Comparison of ENCODE assay signal across 1 cellular context in genomic region chr19:6862673-6863078, GRCh38.
TF ChIP-seq lines count a peak whose summit lies in the region.

No MANE protein-coding gene starts in this region.

TF ChIP-seq in GM12878, 131 proteins besides CTCF, POLR2A, EP300 and RAD21 (continues in another document):
- TF ChIP-seq IRF5 (IDR thresholded peaks at IDR 0.05; ENCODE audit: borderline replicate concordance) (no peak), IKZF1 (conservative IDR thresholded peaks at IDR 0.05) (peak; percentile 27; the same call in 1 of the 2 replicates), ZNF592 (IDR thresholded peaks at IDR 0.05) (no peak), RB1 (IDR thresholded peaks at IDR 0.05; ENCODE audit: borderline replicate concordance) (peak; percentile 56; the same call in 1 of the 2 replicates), RCOR1 (conservative IDR thresholded peaks at IDR 0.05; ENCODE audit: low read depth, low read length) (no peak), NBN (IDR thresholded peaks at IDR 0.05) (peak; percentile 84), YY1 (IDR thresholded peaks at IDR 0.05; ENCODE audit: low read depth, low read length) (peak; percentile 69), EZH2 (IDR thresholded peaks at IDR 0.05; ENCODE audit: borderline replicate concordance, control insufficient read depth, low read depth, low read length) (no peak), STAT1 (conservative IDR thresholded peaks at IDR 0.05) (no peak), BMI1 (IDR thresholded peaks at IDR 0.05; ENCODE audit: borderline replicate concordance) (0 out of 2 replicates have a peak, but pooled peaks have one; percentile 18), IRF3 (IDR thresholded peaks at IDR 0.05) (peak; percentile 42; the same call in 1 of the 2 replicates), MTA3 (IDR thresholded peaks at IDR 0.05; ENCODE audit: borderline replicate concordance, low read length) (no peak), POU2F2 (IDR thresholded peaks at IDR 0.05; ENCODE audit: borderline replicate concordance, low read depth, low read length) (peak; percentile 68; the same call in 1 of the 3 replicates), RELA (IDR thresholded peaks at IDR 0.05; ENCODE audit: borderline replicate concordance, partially characterized antibody) (peak; percentile 71), SMARCA5 (IDR thresholded peaks at IDR 0.05) (peak; percentile 90; the same call in 1 of the 2 replicates), ZBTB40 (IDR thresholded peaks at IDR 0.05; ENCODE audit: borderline replicate concordance) (no peak), ZZZ3 (IDR thresholded peaks at IDR 0.05; ENCODE audit: control insufficient read depth, insufficient read length, low read depth) (no peak), MYC (IDR thresholded peaks at IDR 0.05; ENCODE audit: insufficient read depth, insufficient read length, insufficient replicate concordance, low read length, severe bottlenecking) (no peak), RUNX3 (IDR thresholded peaks at IDR 0.05; ENCODE audit: low read length) (peak; percentile 92), MTA2 (IDR thresholded peaks at IDR 0.05; ENCODE audit: low read depth) (peak; percentile 44; the same call in 1 of the 2 replicates), MXI1 (IDR thresholded peaks at IDR 0.05; ENCODE audit: low read depth, low read length) (peak; percentile 52; the same call in 1 of the 2 replicates), LARP7 (IDR thresholded peaks at IDR 0.05) (peak; percentile 60; the same call in 1 of the 2 replicates), CBFB (IDR thresholded peaks at IDR 0.05; ENCODE audit: low read depth) (peak; percentile 84; the same call in 1 of the 2 replicates), EGR1 (IDR thresholded peaks at IDR 0.05; ENCODE audit: borderline replicate concordance in 1 of 2, low read depth in 2 of 2, low read length in 2 of 2) (no peak), USF2 (IDR thresholded peaks at IDR 0.05; ENCODE audit: borderline replicate concordance, low read depth, low read length) (no peak), SMAD1 (IDR thresholded peaks at IDR 0.05; ENCODE audit: low read depth, partially characterized antibody) (peak; percentile 26), ESRRA (IDR thresholded peaks at IDR 0.05; ENCODE audit: low read length) (0 out of 2 replicates have a peak, but pooled peaks have one; percentile 69), SP1 (IDR thresholded peaks at IDR 0.05; ENCODE audit: low read depth, low read length) (peak; percentile 28), BHLHE40 (IDR thresholded peaks at IDR 0.05; ENCODE audit: borderline replicate concordance in 1 of 2, low read depth in 2 of 2, low read length in 1 of 2) (peak; percentile 55 to 69; a peak in 2 of 4 replicates), SKIL (IDR thresholded peaks at IDR 0.05; ENCODE audit: low read depth, poor library complexity, severe bottlenecking) (peak; percentile 94), HSF1 (IDR thresholded peaks at IDR 0.05; ENCODE audit: low read depth, low read length) (no peak), RELB (IDR thresholded peaks at IDR 0.05; ENCODE audit: low read depth) (peak; percentile 66), KLF5 (IDR thresholded peaks at IDR 0.05; ENCODE audit: partially characterized antibody) (no peak), ATF2 (IDR thresholded peaks at IDR 0.05; ENCODE audit: low read length) (no peak), CEBPB (IDR thresholded peaks at IDR 0.05; ENCODE audit: borderline replicate concordance in 1 of 2, low read depth in 2 of 2, low read length in 2 of 2) (no peak), ASH2L (IDR thresholded peaks at IDR 0.05; ENCODE audit: borderline replicate concordance, low read depth) (no peak), BACH1 (IDR thresholded peaks at IDR 0.05; ENCODE audit: borderline replicate concordance) (no peak), PKNOX1 (IDR thresholded peaks at IDR 0.05) (peak; percentile 89), PML (IDR thresholded peaks at IDR 0.05; ENCODE audit: low read length) (no peak)
